Comparison of ENCODE assay signal across 8 cellular contexts in the genomic region with DNA sequence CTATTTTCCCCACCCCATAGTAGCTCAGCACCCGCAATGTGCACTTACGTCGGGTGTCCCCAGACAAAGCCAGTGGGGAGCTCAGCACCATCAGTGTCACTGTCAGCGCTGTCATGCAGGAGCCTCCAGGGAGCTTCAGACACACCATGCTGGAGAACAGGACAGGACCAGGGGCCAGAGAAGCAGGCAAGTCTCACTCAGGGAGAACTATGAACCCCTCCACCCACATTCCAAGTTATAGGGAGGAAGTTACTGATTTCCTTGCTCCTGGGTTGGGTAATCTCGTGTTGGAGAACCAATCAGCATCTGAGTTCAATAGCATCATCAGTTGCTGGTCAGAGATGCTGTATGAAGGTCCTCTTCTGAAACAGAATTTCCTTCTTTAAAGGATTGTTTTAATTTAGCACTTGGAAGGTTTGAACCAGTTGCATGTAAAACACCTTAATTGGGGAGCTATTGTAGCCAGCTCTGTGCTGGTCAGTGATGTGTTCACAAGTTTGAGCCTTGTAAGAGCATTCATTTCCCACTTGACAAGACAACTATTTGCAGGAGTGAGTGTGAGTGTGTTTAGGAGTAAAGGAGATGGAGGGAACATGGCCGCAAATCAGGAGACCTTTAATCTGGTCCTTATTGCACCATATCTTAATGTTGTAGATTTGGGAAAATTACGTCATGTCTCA. TPM values are rescaled to one million over a fixed set of nuclear protein-coding genes. Genes with fewer than 3 reads are reported as not detected.
DNase-seq lines count a peak whose midpoint lies in the region; ATAC-seq and TF ChIP-seq lines count a peak whose summit lies in the region.
"Not testable (repeated sequence)": the region's sequence is repeated elsewhere in the genome, so short reads cannot be mapped to it uniquely, and the experiment has no call there.

A gene (minus strand): TSS at position 254 of the 680 bp plus-strand sequence. CDS start 106 bp downstream, at position 148.

- H3K27ac ChIP-seq in adrenal gland (peak within 1 kb of the TSS in 1 of 5 donors; percentile 54), heart left ventricle (peak within 1 kb of the TSS in 7 of 12 donors; percentile 64 to 85 (median 72)), uterus (peak within 1 kb of the TSS in 1 of 2 donors; percentile 59)
- H3K27ac ChIP-seq in neural progenitor cell, result not testable (repeated sequence)

- peak within 1 kb of the TSS; percentile 78 for H3K4me3 Mint-ChIP-seq in T-helper 1 cell treated with Interleukin-12 subunit alpha and Interleukin-12 subunit beta and Interleukin-4 antibody, amounts not matched to agents 30 μg/mL and 1 μg/mL, for 36 hours
- not testable (repeated sequence) for H3K4me3 Mint-ChIP-seq in neural progenitor cell

- H3K9ac ChIP-seq in neural progenitor cell, result not testable (repeated sequence)

- not testable (repeated sequence) for H3K36me3 ChIP-seq in adrenal gland (replicated peaks in 1 of 2); heart left ventricle; neural progenitor cell; uterus

- peaks cover 15% of the 10 kb centered on the region for H3K36me3 Mint-ChIP-seq in T-helper 1 cell treated with Interleukin-12 subunit alpha and Interleukin-12 subunit beta and Interleukin-4 antibody, amounts not matched to agents 30 μg/mL and 1 μg/mL, for 36 hours (ENCODE audit: low read depth)
- not testable (repeated sequence) for H3K36me3 Mint-ChIP-seq in neural progenitor cell

- not testable (repeated sequence) for TF ChIP-seq CTCF in GM13976 (IDR thresholded peaks at IDR 0.05; ENCODE audit: borderline replicate concordance, control extremely low read depth, extremely low read depth, insufficient read depth, missing control alignments); adrenal gland (IDR thresholded peaks at IDR 0.05); heart left ventricle (IDR thresholded peaks at IDR 0.05); neural progenitor cell (IDR thresholded peaks at IDR 0.05); uterus (IDR thresholded peaks at IDR 0.05)

- not testable (repeated sequence) for H3F3A ChIP-seq in neural progenitor cell (ENCODE audit: low read depth)

- H3K27me3 ChIP-seq in adrenal gland, heart left ventricle, uterus: not testable (repeated sequence)
- H3K27me3 ChIP-seq in neural progenitor cell, result peaks cover 19% of the 10 kb centered on the region

- not testable (repeated sequence) for H4K20me1 ChIP-seq in neural progenitor cell (ENCODE audit: low read depth)

- peak within 1 kb of the TSS; percentile 79 for H3K27ac Mint-ChIP-seq in T-helper 1 cell treated with Interleukin-12 subunit alpha and Interleukin-12 subunit beta and Interleukin-4 antibody, amounts not matched to agents 30 μg/mL and 1 μg/mL, for 36 hours
- H3K27ac Mint-ChIP-seq in neural progenitor cell, result not testable (repeated sequence)

- not testable (repeated sequence) for H3K4me1 ChIP-seq in adrenal gland (replicated peaks in 1 of 2); heart left ventricle; neural progenitor cell; uterus

- not testable (repeated sequence) for H3K9me3 ChIP-seq in adrenal gland (replicated peaks in 1 of 3); heart left ventricle; neural progenitor cell (ENCODE audit: low read depth); uterus

- peaks cover 18% of the 10 kb centered on the region for H3K27me3 Mint-ChIP-seq in T-helper 1 cell treated with Interleukin-12 subunit alpha and Interleukin-12 subunit beta and Interleukin-4 antibody, amounts not matched to agents 30 μg/mL and 1 μg/mL, for 36 hours (ENCODE audit: low read depth)
- H3K27me3 Mint-ChIP-seq in neural progenitor cell (ENCODE audit: insufficient read depth, low read depth), result not testable (repeated sequence)

- TF ChIP-seq POLR2A in adrenal gland (IDR thresholded peaks at IDR 0.05), result peak in 1 of 2 donors; percentile 80
- TF ChIP-seq POLR2A in heart left ventricle (IDR thresholded peaks at IDR 0.05), result not testable (repeated sequence)
- TF ChIP-seq POLR2A in uterus (IDR thresholded peaks at IDR 0.05), result peak in 1 of 2 donors; percentile 72

- 22 to 30% (median 27%) methylated on average over 6 to 7 of the region's 7 CpGs for WGBS in adrenal gland, 4 donors
- WGBS in heart left ventricle, 4 donors, result 17 to 49% (median 25%) methylated on average over 7 of the region's 7 CpGs

- H2AFZ ChIP-seq in neural progenitor cell (replicated peaks), result peak within 1 kb of the TSS; percentile 75

- H3K4me2 ChIP-seq in neural progenitor cell, result not testable (repeated sequence)

- peaks cover 23% of the 10 kb centered on the region for H3K4me1 Mint-ChIP-seq in T-helper 1 cell treated with Interleukin-12 subunit alpha and Interleukin-12 subunit beta and Interleukin-4 antibody, amounts not matched to agents 30 μg/mL and 1 μg/mL, for 36 hours (ENCODE audit: low read depth)
- H3K4me1 Mint-ChIP-seq in neural progenitor cell, result not testable (repeated sequence)

- H3K4me3 ChIP-seq in adrenal gland, neural progenitor cell, uterus: not testable (repeated sequence)
- peak within 1 kb of the TSS in 7 of 12 donors; percentile 2 to 59 (median 47) for H3K4me3 ChIP-seq in heart left ventricle

- intact Hi-C loops in adrenal gland (cut with DNase I) (loop anchor here in 1 of 2 donors (10.0 kb wide), 1 partner anchor 65 kb away; no protein-coding TSS in a partner anchor), heart left ventricle (cut with DNase I) (loop anchor here in 6 of 10 donors (5.0 to 10.0 kb wide), 6 partner anchors 52 to 155 kb away; a partner anchor contains a TSS)
- intact Hi-C loops in uterus (cut with DNase I; ENCODE audit: low total_unique reads), result not testable (repeated sequence)

- peak; percentile 97 for ATAC-seq in GM21576 (IDR thresholded peaks at IDR 0.05; ENCODE audit: unreplicated experiment)
- ATAC-seq in HG03439 (IDR thresholded peaks at IDR 0.05; ENCODE audit: unreplicated experiment), result peak; percentile 94
- peak; percentile 93 to 98 (median 97) for ATAC-seq in heart left ventricle

- H3K9me3 Mint-ChIP-seq in T-helper 1 cell treated with Interleukin-12 subunit alpha and Interleukin-12 subunit beta and Interleukin-4 antibody, amounts not matched to agents 30 μg/mL and 1 μg/mL, for 36 hours; neural progenitor cell: not testable (repeated sequence)

- DNase-seq in GM13976 (ENCODE audit: low spot score) (peak; percentile 57), adrenal gland (peak in 6 of 7 donors; percentile 31 to 66 (median 40)), heart left ventricle (peak; percentile 32 to 71 (median 50)), neural progenitor cell (ENCODE audit: low spot score) (peak; percentile 27)
- not testable (repeated sequence) for DNase-seq in uterus

- in situ Hi-C loops in GM13976 (cut with MboI; ENCODE audit: low sequenced_read_pairs, unreplicated experiment), result loop anchor here (5.0 kb wide), 1 partner anchor 62 kb away; no protein-coding TSS in a partner anchor

- not testable (repeated sequence) for H3K79me2 ChIP-seq in neural progenitor cell (ENCODE audit: low read depth)

RNA-seq across cellular contexts. Expression of the gene that starts here (rescaled TPM):
- total RNA-seq in adrenal gland (100 to 1,000 TPM in 6 of 8 donors, 10 to 100 TPM in 2; 51.7 to 627 (median 164) TPM), heart left ventricle (100 to 1,000 TPM in 3 of 9 donors, 10 to 100 TPM in 6; 12.3 to 404 (median 86.3) TPM), neural progenitor cell (ENCODE audit: low replicate concordance) (4.7 and 15.1 TPM in 2 replicates), uterus (100 to 1,000 TPM in 2 of 4 donors, 10 to 100 TPM in 2; 15.9 to 197 (median 79.2) TPM)
- polyA plus RNA-seq in adrenal gland (100 to 1,000 TPM in 1 of 3 donors, 10 to 100 TPM in 2; 33.1 to 104 (median 69.2) TPM), heart left ventricle (10 to 100 TPM; 32.3 to 76.3 TPM)
